ENCODE assay signal across 23 cellular contexts in genomic region chr4:8050180-8050554, GRCh38.
DNase-seq lines count a peak whose midpoint lies in the region; TF ChIP-seq lines count a peak whose summit lies in the region.
"Had no signal": no experiment of that assay in that cellular context is flagged by ENCODE, and none has a peak within 500 bp of the region (broad histone marks: within the 10 kb centered on the region; RNA-seq: fewer than 3 reads in every experiment).

No MANE protein-coding gene starts in this region.

- no peak overlapping the region for H3K4ac ChIP-seq in mesendoderm (ENCODE audit: low read depth, low read length)

- intact Hi-C loops in cardiac septum (cut with DNase I): loop anchor here (5.0 kb wide), 1 partner anchor 107 kb away; the partner anchor contains the start of gene ABLIM2
- intact Hi-C loops in spleen (cut with DNase I; ENCODE audit: low total_unique reads): no loop called here

- no peak overlapping the region for H3K18ac ChIP-seq in mesendoderm (ENCODE audit: low read length)

- WGBS in mesendoderm (ENCODE audit: extremely low coverage, insufficient coverage, low lambda C conversion rate): no CpG with 5 or more reads among the region's 4 CpGs
- 51 to 70% (median 56%) methylated on average over 3 to 4 of the region's 4 CpGs for WGBS in spleen, 5 donors
- 74% methylated on average over 4 of the region's 4 CpGs for WGBS in suprapubic skin

- no peak overlapping the region for H2BK5ac ChIP-seq in mesendoderm (ENCODE audit: low read length)

- TF ChIP-seq CTCF in cardiac muscle cell (IDR thresholded peaks at IDR 0.05; ENCODE audit: low read depth, low read length) (no peak), spleen (IDR thresholded peaks at IDR 0.05 in 8 of 11, conservative IDR thresholded peaks at IDR 0.05 in 3 of 11) (no peak), suprapubic skin (IDR thresholded peaks at IDR 0.05) (no peak)

- no peak overlapping the region for H2BK120ac ChIP-seq in mesendoderm (ENCODE audit: low read depth, low read length)

- H2BK15ac ChIP-seq in mesendoderm (replicated peaks; ENCODE audit: low read depth): no peak overlapping the region

- H3K9me3 ChIP-seq in cardiac muscle cell (ENCODE audit: low read depth) (no peaks in the 10 kb centered on the region), spleen (peaks cover 0 to 11% (median 8%) of the 10 kb centered on the region in 8 donors), suprapubic skin (no peaks in the 10 kb centered on the region)
- H3K9me3 ChIP-seq: ovary, SJCRH30 had no signal

- DNase-seq in cardiac muscle cell (ENCODE audit: low read depth in 1 of 2, low spot score in 1 of 2): no peak
- no peak for DNase-seq in cardiac septum (ENCODE audit: low spot score)
- no peak for DNase-seq in mesendoderm
- no peak for DNase-seq in spleen
- no peak for DNase-seq in HPDE6-E6E7 (ENCODE audit: extremely low spot score)
- no peak for DNase-seq in suprapubic skin (ENCODE audit: low spot score in 2 of 2)
- no peak for DNase-seq in superior temporal gyrus (ENCODE audit: extremely low spot score)
- DNase-seq: 8988T; activated CD4-positive, alpha-beta T cell treated with anti-CD3 and anti-CD28 coated beads, Interleukin-2, amount 10 ng/mL, durations not matched to agents 24 days and 14 days; activated naive CD4-positive, alpha-beta T cell treated with anti-CD3 and anti-CD28 coated beads, Interleukin-2, amount 10 ng/mL, durations not matched to agents 7 days and 5 days; activated T-cell treated with anti-CD3 and anti-CD28 coated beads, Interleukin-2, amount 50 U/mL, for 72 hours; CD8-positive, alpha-beta memory T cell; GOT3; Karpas-422; naive thymus-derived CD8-positive, alpha-beta T cell; NCI-H1694; NCI-H524 treated with DMSO at 0.1 percent for 48 hours; NK-92 treated with Interleukin-12 subunit alpha and Interleukin-12 subunit beta, amount 100 ng/mL, for 24 hours; stimulated activated CD8-positive, alpha-beta memory T cell treated with anti-CD3 and anti-CD28 coated beads, Interleukin-4, amount 100 ng/mL, for 48 hours; T-helper 1 cell had no signal

- no peak overlapping the region for H3K23ac ChIP-seq in mesendoderm (ENCODE audit: low read length)

- H3K4me1 ChIP-seq in cardiac muscle cell (ENCODE audit: low read depth) (peaks cover 24% of the 10 kb centered on the region), mesendoderm (ENCODE audit: control insufficient read depth, low read depth, low read length) (peaks cover 2% of the 10 kb centered on the region), spleen (peaks cover 0 to 36% (median 21%) of the 10 kb centered on the region in 6 donors), suprapubic skin (peaks cover 15% of the 10 kb centered on the region)

- H3K27ac ChIP-seq in cardiac muscle cell (peak overlapping the region; percentile 88), angular gyrus (ENCODE audit: low read depth, low read length) (peak overlapping the region; percentile 62), mesendoderm (ENCODE audit: low read depth, low read length) (no peak overlapping the region), spleen (peak overlapping the region in 6 of 8 donors; percentile 7 to 75 (median 66)), suprapubic skin (no peak overlapping the region)
- H3K27ac ChIP-seq: SJCRH30 had no signal

- H2AK5ac ChIP-seq in mesendoderm (ENCODE audit: low read length): no peak overlapping the region

- H3K56ac ChIP-seq in mesendoderm (ENCODE audit: low read length): peak overlapping the region; percentile 35

- H3K4me3 ChIP-seq in cardiac muscle cell (no peak overlapping the region), mesendoderm (ENCODE audit: low read length) (no peak overlapping the region), spleen (no peak overlapping the region), suprapubic skin (no peak overlapping the region)
- H3K4me3 ChIP-seq: ovary had no signal

- no peak overlapping the region for H3K9ac ChIP-seq in mesendoderm (ENCODE audit: low read length)

- no peak overlapping the region for H4K8ac ChIP-seq in mesendoderm (ENCODE audit: low read depth, low read length)

- no peak overlapping the region for H4K5ac ChIP-seq in mesendoderm (ENCODE audit: low read length)

- TF ChIP-seq EP300 in suprapubic skin (IDR thresholded peaks at IDR 0.05): no peak

- H3K27me3 ChIP-seq in cardiac muscle cell (no peaks in the 10 kb centered on the region), mesendoderm (ENCODE audit: insufficient read depth, low read length, poor library complexity) (no peaks in the 10 kb centered on the region), spleen (replicated peaks in 1 of 7) (peaks cover 0 to 14% (median 0%) of the 10 kb centered on the region in 7 donors), suprapubic skin (no peaks in the 10 kb centered on the region)
- H3K27me3 ChIP-seq: ovary had no signal

- H3K36me3 ChIP-seq in cardiac muscle cell (no peaks in the 10 kb centered on the region), mesendoderm (ENCODE audit: control insufficient read depth, insufficient read depth, low read length) (no peaks in the 10 kb centered on the region), spleen (peaks cover 0 to 58% (median 12%) of the 10 kb centered on the region in 6 donors), suprapubic skin (no peaks in the 10 kb centered on the region)
- H3K36me3 ChIP-seq: ovary, SJCRH30 had no signal

- no peak for TF ChIP-seq POLR2A in spleen (IDR thresholded peaks at IDR 0.05)
- no peak for TF ChIP-seq POLR2A in suprapubic skin (IDR thresholded peaks at IDR 0.05)

- H3K4me2 ChIP-seq in mesendoderm (ENCODE audit: low read length): no peak overlapping the region

- H3K79me2 ChIP-seq in mesendoderm (ENCODE audit: control insufficient read depth, insufficient read depth, low read length): no peaks in the 10 kb centered on the region

- H3K79me1 ChIP-seq in mesendoderm (ENCODE audit: low read length): no peaks in the 10 kb centered on the region

Comparison
In these comparisons a context has a peak if more than half of its experiments do, and no peak if none do; other contexts are left out.
1. H3K27ac ChIP-seq: peak in cardiac muscle cell (single experiment), angular gyrus (single experiment) and spleen (6 of 8); none in mesendoderm (single experiment) and suprapubic skin (single experiment).